Comparison of ENCODE assay signal across 18 cellular contexts in genomic region chr10:44513592-44513991, GRCh38.
DNase-seq lines count a peak whose midpoint lies in the region; ATAC-seq, FAIRE-seq and TF ChIP-seq lines count a peak whose summit lies in the region.
"Had no signal": no experiment of that assay in that cellular context is flagged by ENCODE, and none has a peak within 500 bp of the region (broad histone marks: within the 10 kb centered on the region; RNA-seq: fewer than 3 reads in every experiment).

No MANE protein-coding gene starts in this region.

- H3K4me3 ChIP-seq in HFF-Myc (replicated peaks; ENCODE audit: low read depth, low read length) (no peak overlapping the region), endodermal cell (ENCODE audit: low read length) (no peak overlapping the region)
- H3K4me3 ChIP-seq: lung had no signal

- no peaks in the 10 kb centered on the region for H3K27me3 ChIP-seq in endodermal cell (ENCODE audit: control insufficient read depth, insufficient read depth, low read length, poor library complexity, severe bottlenecking)

- DNase-seq in D721Med (ENCODE audit: insufficient read length, low spot score) (no peak), HFF-Myc (ENCODE audit: extremely low read depth, low read depth) (no peak), endodermal cell (no peak), sciatic nerve (ENCODE audit: low spot score) (no peak), KBM-7 (no peak), ecto neural progenitor cell (ENCODE audit: low spot score) (no peak), endothelial cell (ENCODE audit: low spot score) (no peak)
- DNase-seq: activated CD4-positive, alpha-beta T cell treated with anti-CD3 and anti-CD28 coated beads for 48 hours; caudate nucleus; CD4-positive, alpha-beta memory T cell; effector memory CD8-positive, alpha-beta T cell; natural killer cell; SIG-M5; substantia nigra had no signal

- in situ Hi-C loops in KBM-7 (cut with MboI; ENCODE audit: low pct_unique_long_range_greater_than_20kb, low sequenced_read_pairs): no loop called here

- no peaks in the 10 kb centered on the region for H3K9me3 ChIP-seq in endodermal cell (ENCODE audit: control insufficient read depth, low read length)

- no peaks in the 10 kb centered on the region for H3K36me3 Mint-ChIP-seq in endodermal cell (ENCODE audit: low read depth)
- no peaks in the 10 kb centered on the region for H3K36me3 Mint-ChIP-seq in endothelial cell (ENCODE audit: low read depth, unreplicated experiment)
- H3K36me3 Mint-ChIP-seq: activated naive CD4-positive, alpha-beta T cell treated with anti-CD3 and anti-CD28 coated beads, Interleukin-2, amount 50 U/mL, for 24 hours; CD4-positive, alpha-beta memory T cell; natural killer cell had no signal

- H3K4me1 Mint-ChIP-seq in endodermal cell (no peaks in the 10 kb centered on the region), endothelial cell (ENCODE audit: unreplicated experiment) (no peaks in the 10 kb centered on the region)
- H3K4me1 Mint-ChIP-seq: activated naive CD4-positive, alpha-beta T cell treated with anti-CD3 and anti-CD28 coated beads, Interleukin-2, amount 50 U/mL, for 24 hours; CD4-positive, alpha-beta memory T cell; natural killer cell had no signal

- H3K27me3 Mint-ChIP-seq in endodermal cell (ENCODE audit: insufficient read depth) (peaks cover 3% of the 10 kb centered on the region), endothelial cell (ENCODE audit: unreplicated experiment) (no peaks in the 10 kb centered on the region)
- H3K27me3 Mint-ChIP-seq: CD4-positive, alpha-beta memory T cell had no signal

- H3K27ac Mint-ChIP-seq in endodermal cell (no peak overlapping the region), endothelial cell (ENCODE audit: unreplicated experiment) (no peak overlapping the region)
- H3K27ac Mint-ChIP-seq: activated naive CD4-positive, alpha-beta T cell treated with anti-CD3 and anti-CD28 coated beads, Interleukin-2, amount 50 U/mL, for 24 hours; CD4-positive, alpha-beta memory T cell; effector memory CD8-positive, alpha-beta T cell; natural killer cell had no signal

- WGBS in endodermal cell (ENCODE audit: insufficient coverage in 1 of 2, insufficient read length in 1 of 2), 2 experiments: 74 to 82% methylated on average over 5 of the region's 5 CpGs

- H3K9me3 Mint-ChIP-seq in endodermal cell (no peaks in the 10 kb centered on the region), endothelial cell (ENCODE audit: unreplicated experiment) (no peaks in the 10 kb centered on the region)
- H3K9me3 Mint-ChIP-seq: effector memory CD8-positive, alpha-beta T cell; natural killer cell had no signal

- no peak overlapping the region for H3K27ac ChIP-seq in endodermal cell (ENCODE audit: low read depth, low read length)

- no peaks in the 10 kb centered on the region for H3K4me1 ChIP-seq in endodermal cell (ENCODE audit: control insufficient read depth, insufficient read depth, low read length)

- H3K9ac ChIP-seq in endodermal cell (ENCODE audit: extremely low read depth, low read length, poor library complexity, severe bottlenecking): no peak overlapping the region

- peak; percentile 2 for TF ChIP-seq CTCF in D721Med (IDR thresholded peaks at IDR 0.05; ENCODE audit: insufficient read depth, missing control alignments)
- peak; percentile 14 for TF ChIP-seq CTCF in HFF-Myc (IDR thresholded peaks at IDR 0.05; ENCODE audit: low read depth, low read length, missing control alignments)
- peak; percentile 56 for TF ChIP-seq CTCF in endodermal cell (conservative IDR thresholded peaks at IDR 0.05)
- no peak for TF ChIP-seq CTCF in endothelial cell (IDR thresholded peaks at IDR 0.05; ENCODE audit: unreplicated experiment)

- H3K36me3 ChIP-seq in endodermal cell (ENCODE audit: control insufficient read depth, insufficient read depth, low read length): no peaks in the 10 kb centered on the region

- H3K4me3 Mint-ChIP-seq in endodermal cell (no peak overlapping the region), endothelial cell (ENCODE audit: unreplicated experiment) (no peak overlapping the region)
- H3K4me3 Mint-ChIP-seq: activated naive CD4-positive, alpha-beta T cell treated with anti-CD3 and anti-CD28 coated beads, Interleukin-2, amount 50 U/mL, for 24 hours; CD4-positive, alpha-beta memory T cell; effector memory CD8-positive, alpha-beta T cell; natural killer cell had no signal

- intact Hi-C loops in sciatic nerve (cut with DNase I): loop anchor here (10.0 kb wide), 1 partner anchor 61 kb away; no protein-coding TSS in a partner anchor

- no peak for FAIRE-seq in D721Med (lab: Jason Lieb, UNC)
- FAIRE-seq: GM12891, HepG2 had no signal

- peak; percentile 74 for ATAC-seq in sciatic nerve
- ATAC-seq: effector memory CD8-positive, alpha-beta T cell; HepG2; natural killer cell had no signal
